ENCODE assay signal across 2 cellular contexts in genomic region chr9:4902135-4902475, GRCh38.
TF ChIP-seq lines count a peak whose summit lies in the region.

No MANE protein-coding gene starts in this region.

TF ChIP-seq in GM12878, 131 proteins besides CTCF, POLR2A, EP300 and RAD21:
- TF ChIP-seq ZBTB4 (CRISPR knock-in tag; IDR thresholded peaks at IDR 0.05) (no peak), KAT2A (conservative IDR thresholded peaks at IDR 0.05; ENCODE audit: control insufficient read depth, low read depth, low read length) (no peak), PRDM15 (CRISPR knock-in tag; IDR thresholded peaks at IDR 0.05) (no peak), FOS (IDR thresholded peaks at IDR 0.05; ENCODE audit: borderline replicate concordance, extremely low read depth, insufficient read length) (no peak), HDAC6 (IDR thresholded peaks at IDR 0.05; ENCODE audit: unreplicated experiment) (no peak), SMARCA5 (IDR thresholded peaks at IDR 0.05) (no peak), TCF3 (IDR thresholded peaks at IDR 0.05; ENCODE audit: borderline replicate concordance, insufficient read depth, low read depth, low read length) (no peak), YY1 (IDR thresholded peaks at IDR 0.05; ENCODE audit: low read depth, low read length) (no peak), ELK1 (IDR thresholded peaks at IDR 0.05; ENCODE audit: low read depth, low read length) (no peak), JUNB (IDR thresholded peaks at IDR 0.05) (no peak), MYC (IDR thresholded peaks at IDR 0.05; ENCODE audit: insufficient read depth, insufficient read length, insufficient replicate concordance, low read length, severe bottlenecking) (no peak)
- TF ChIP-seq, protein P1, sequence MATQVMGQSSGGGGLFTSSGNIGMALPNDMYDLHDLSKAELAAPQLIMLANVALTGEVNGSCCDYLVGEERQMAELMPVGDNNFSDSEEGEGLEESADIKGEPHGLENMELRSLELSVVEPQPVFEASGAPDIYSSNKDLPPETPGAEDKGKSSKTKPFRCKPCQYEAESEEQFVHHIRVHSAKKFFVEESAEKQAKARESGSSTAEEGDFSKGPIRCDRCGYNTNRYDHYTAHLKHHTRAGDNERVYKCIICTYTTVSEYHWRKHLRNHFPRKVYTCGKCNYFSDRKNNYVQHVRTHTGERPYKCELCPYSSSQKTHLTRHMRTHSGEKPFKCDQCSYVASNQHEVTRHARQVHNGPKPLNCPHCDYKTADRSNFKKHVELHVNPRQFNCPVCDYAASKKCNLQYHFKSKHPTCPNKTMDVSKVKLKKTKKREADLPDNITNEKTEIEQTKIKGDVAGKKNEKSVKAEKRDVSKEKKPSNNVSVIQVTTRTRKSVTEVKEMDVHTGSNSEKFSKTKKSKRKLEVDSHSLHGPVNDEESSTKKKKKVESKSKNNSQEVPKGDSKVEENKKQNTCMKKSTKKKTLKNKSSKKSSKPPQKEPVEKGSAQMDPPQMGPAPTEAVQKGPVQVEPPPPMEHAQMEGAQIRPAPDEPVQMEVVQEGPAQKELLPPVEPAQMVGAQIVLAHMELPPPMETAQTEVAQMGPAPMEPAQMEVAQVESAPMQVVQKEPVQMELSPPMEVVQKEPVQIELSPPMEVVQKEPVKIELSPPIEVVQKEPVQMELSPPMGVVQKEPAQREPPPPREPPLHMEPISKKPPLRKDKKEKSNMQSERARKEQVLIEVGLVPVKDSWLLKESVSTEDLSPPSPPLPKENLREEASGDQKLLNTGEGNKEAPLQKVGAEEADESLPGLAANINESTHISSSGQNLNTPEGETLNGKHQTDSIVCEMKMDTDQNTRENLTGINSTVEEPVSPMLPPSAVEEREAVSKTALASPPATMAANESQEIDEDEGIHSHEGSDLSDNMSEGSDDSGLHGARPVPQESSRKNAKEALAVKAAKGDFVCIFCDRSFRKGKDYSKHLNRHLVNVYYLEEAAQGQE (IDR thresholded peaks at IDR 0.05; ENCODE audit: low read depth, low read length), result no peak

TF ChIP-seq in HepG2, 621 proteins besides CTCF, POLR2A, EP300 and RAD21 (continued from another document and continues in another):
- TF ChIP-seq BCL3 (CRISPR knock-in tag; IDR thresholded peaks at IDR 0.05) (no peak), PPARG (CRISPR knock-in tag; conservative IDR thresholded peaks at IDR 0.05) (peak; percentile 70; the same call in 1 of the 2 replicates), TBX2 (CRISPR knock-in tag; IDR thresholded peaks at IDR 0.05; ENCODE audit: borderline replicate concordance) (no peak), ZNF703 (CRISPR knock-in tag; IDR thresholded peaks at IDR 0.05; ENCODE audit: borderline replicate concordance) (no peak), CSRNP2 (CRISPR knock-in tag; conservative IDR thresholded peaks at IDR 0.05; ENCODE audit: low read depth) (no peak), AHDC1 (CRISPR knock-in tag; IDR thresholded peaks at IDR 0.05; ENCODE audit: borderline replicate concordance) (0 out of 2 replicates have a peak, but pooled peaks have one; percentile 26), HIC2 (CRISPR knock-in tag; IDR thresholded peaks at IDR 0.05; ENCODE audit: low read depth) (0 out of 2 replicates have a peak, but pooled peaks have one; percentile 16), ZNF790 (CRISPR knock-in tag; IDR thresholded peaks at IDR 0.05; ENCODE audit: borderline replicate concordance) (0 out of 2 replicates have a peak, but pooled peaks have one; percentile 60), ZBTB26 (CRISPR knock-in tag; IDR thresholded peaks at IDR 0.05; ENCODE audit: borderline replicate concordance) (no peak), ZBTB2 (CRISPR knock-in tag; IDR thresholded peaks at IDR 0.05; ENCODE audit: low read depth) (no peak), ZNF646 (CRISPR knock-in tag; IDR thresholded peaks at IDR 0.05) (0 out of 2 replicates have a peak, but pooled peaks have one; percentile 21)
- TF ChIP-seq, protein P2, sequence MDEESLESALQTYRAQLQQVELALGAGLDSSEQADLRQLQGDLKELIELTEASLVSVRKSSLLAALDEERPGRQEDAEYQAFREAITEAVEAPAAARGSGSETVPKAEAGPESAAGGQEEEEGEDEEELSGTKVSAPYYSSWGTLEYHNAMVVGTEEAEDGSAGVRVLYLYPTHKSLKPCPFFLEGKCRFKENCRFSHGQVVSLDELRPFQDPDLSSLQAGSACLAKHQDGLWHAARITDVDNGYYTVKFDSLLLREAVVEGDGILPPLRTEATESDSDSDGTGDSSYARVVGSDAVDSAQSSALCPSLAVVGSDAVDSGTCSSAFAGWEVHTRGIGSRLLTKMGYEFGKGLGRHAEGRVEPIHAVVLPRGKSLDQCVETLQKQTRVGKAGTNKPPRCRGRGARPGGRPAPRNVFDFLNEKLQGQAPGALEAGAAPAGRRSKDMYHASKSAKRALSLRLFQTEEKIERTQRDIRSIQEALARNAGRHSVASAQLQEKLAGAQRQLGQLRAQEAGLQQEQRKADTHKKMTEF (CRISPR knock-in tag; IDR thresholded peaks at IDR 0.05), result 0 out of 2 replicates have a peak, but pooled peaks have one; percentile 12
